Comparison of ENCODE assay signal across 18 cellular contexts in the genomic region with DNA sequence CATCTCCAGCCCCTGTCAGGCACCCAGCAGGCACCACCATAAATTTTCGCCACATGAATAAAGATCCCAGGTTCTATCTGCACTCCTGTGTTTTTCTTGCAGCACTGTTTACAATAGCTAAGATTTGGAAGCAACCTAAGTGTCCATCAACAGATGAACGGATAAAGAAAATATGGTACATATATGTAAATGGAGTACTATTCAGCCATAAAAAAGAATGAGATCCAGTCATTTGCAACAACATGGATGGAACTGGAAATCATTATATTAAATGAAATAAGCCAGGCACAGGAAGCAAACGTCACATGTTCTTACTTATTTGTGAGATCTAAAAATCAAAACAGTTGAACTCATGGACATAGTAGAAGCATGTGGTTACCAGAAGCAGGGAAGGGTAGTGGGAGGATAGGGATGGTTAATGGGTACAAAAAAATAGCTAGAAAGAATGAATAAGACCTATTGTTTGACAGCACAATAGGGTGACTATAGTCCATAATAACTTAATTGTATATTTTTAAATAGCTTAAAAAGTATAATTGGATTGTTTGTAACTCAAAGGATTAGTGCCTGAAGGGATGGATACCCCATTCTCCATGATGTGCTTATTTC. TPM values are rescaled to one million over a fixed set of nuclear protein-coding genes. Genes with fewer than 3 reads are reported as not detected.
"Had no signal": no experiment of that assay in that cellular context is flagged by ENCODE, and none has a peak within 500 bp of the region (broad histone marks: within the 10 kb centered on the region; RNA-seq: fewer than 3 reads in every experiment).

No MANE protein-coding gene starts in this region.

- H3K27me3 ChIP-seq: testis had no signal

- H3K4me3 Mint-ChIP-seq: type B pancreatic cell had no signal

- DNase-seq: dorsolateral prefrontal cortex; effector CD4-positive, alpha-beta T cell; gastrocnemius medialis; left cardiac atrium; mesenchymal stem cell; naive thymus-derived CD4-positive, alpha-beta T cell; psoas muscle; spleen; stimulated activated CD4-positive, alpha-beta T cell treated with anti-CD3 and anti-CD28 coated beads, Interleukin-4, amount 100 ng/mL, for 4 hours; testis; tibial artery had no signal

- ATAC-seq: gastrocnemius medialis; naive thymus-derived CD4-positive, alpha-beta T cell; stimulated activated naive CD8-positive, alpha-beta T cell treated with anti-CD3 and anti-CD28 coated beads, Interleukin-15, Interleukin-2, amounts not matched to agents 100 U/mL and 50 U/mL, for 24 hours had no signal

- H3K9me3 ChIP-seq: gastrocnemius medialis, left lung, psoas muscle, testis, tibial artery had no signal

- H3K27ac Mint-ChIP-seq: mesothelial cell of epicardium; naive thymus-derived CD4-positive, alpha-beta T cell; nephron; stimulated activated memory B cell treated with anti-CD40 and anti-IgM and Interleukin-4, amounts not matched to agents 10 μg/mL and 1 μg/mL and 100 μg/mL, for 72 hours; type B pancreatic cell had no signal

- H3K4me1 Mint-ChIP-seq: nephron had no signal

- H3K36me3 Mint-ChIP-seq: mesothelial cell of epicardium; stimulated activated memory B cell treated with anti-CD40 and anti-IgM and Interleukin-4, amounts not matched to agents 10 μg/mL and 1 μg/mL and 100 μg/mL, for 72 hours had no signal

- H3K36me3 ChIP-seq: gastrocnemius medialis, left lung, spleen, tibial artery had no signal

- H3K27ac ChIP-seq: gastrocnemius medialis, left lung, psoas muscle, skin epidermis, spleen, testis, tibial artery had no signal

- H3K4me1 ChIP-seq: testis had no signal

RNA-seq across cellular contexts. Expression of a gene that starts 0.8 kb away (rescaled TPM):
- polyA plus RNA-seq: naive thymus-derived CD4-positive, alpha-beta T cell had no signal
